In the genomic region with DNA sequence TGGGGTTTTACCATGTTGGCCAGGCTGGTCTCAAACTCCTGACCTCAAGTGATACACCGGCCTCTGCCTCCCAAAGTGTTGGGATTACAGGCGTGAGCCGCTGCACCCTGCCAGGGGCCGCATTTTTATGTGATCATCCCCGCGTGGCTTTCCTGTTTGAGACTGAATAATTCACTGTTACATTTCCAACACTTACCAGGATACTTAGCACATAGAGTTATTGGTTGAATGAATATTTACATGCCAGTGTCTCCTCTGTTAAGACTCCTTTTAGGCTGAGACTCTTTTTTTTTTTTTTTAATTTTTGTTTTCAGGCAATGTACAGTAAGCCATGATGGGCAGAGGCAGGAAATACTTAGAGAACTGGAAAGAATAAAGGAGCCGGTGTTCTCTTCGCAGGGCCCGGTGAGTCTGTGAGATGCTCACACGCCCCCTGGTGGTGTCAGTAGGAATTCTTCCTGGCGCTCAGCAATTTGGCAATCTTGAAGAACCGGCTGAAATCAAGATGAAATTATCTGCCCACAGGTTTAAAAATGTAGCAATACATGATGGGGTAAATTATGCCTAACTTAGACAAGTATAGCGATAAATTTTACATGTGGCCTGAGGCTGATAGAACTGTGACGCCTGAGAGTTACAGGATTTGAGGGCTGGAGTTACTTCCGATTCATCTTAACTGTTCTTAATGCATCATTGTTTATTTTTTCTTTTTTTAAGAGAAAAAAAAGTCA, we compare ENCODE assay signal across 8 cellular contexts. TPM values are rescaled to one million over a fixed set of nuclear protein-coding genes. Genes with fewer than 3 reads are reported as not detected.
A peak's percentile ranks its signal among the peaks of the same experiment; 100 is the strongest.
DNase-seq lines count a peak whose midpoint lies in the region; ATAC-seq and TF ChIP-seq lines count a peak whose summit lies in the region.

No MANE protein-coding gene starts in this region.

- H3K27ac ChIP-seq in HCT116 (ENCODE audit: low read depth, low read length) (no peak overlapping the region), cingulate gyrus (ENCODE audit: low read depth, low read length) (peak overlapping the region; percentile 47), liver (ENCODE audit: low read depth in 1 of 2, low read length in 2 of 2) (no peak overlapping the region)

- H3K9ac ChIP-seq in HCT116 (ENCODE audit: low read length) (0 out of 2 replicates have a peak overlapping the region, but pooled peaks have one; percentile 12), liver (ENCODE audit: low read depth in 1 of 2, low read length in 2 of 2) (no peak overlapping the region)

- H3K4me1 Mint-ChIP-seq in activated CD4-positive, alpha-beta T cell treated with anti-CD3 and anti-CD28 coated beads, Interleukin-2, amount 10 ng/mL, durations not matched to agents 24 days and 14 days, result peaks cover 3% of the 10 kb centered on the region

- H2AFZ ChIP-seq in HCT116 (ENCODE audit: low read depth, low read length, poor library complexity, severe bottlenecking), result peak overlapping the region; percentile 97

- H3K27me3 Mint-ChIP-seq in activated CD4-positive, alpha-beta T cell treated with anti-CD3 and anti-CD28 coated beads, Interleukin-2, amount 10 ng/mL, durations not matched to agents 24 days and 14 days, result peaks cover 2% of the 10 kb centered on the region

- no TSS peak for BruUV-seq in HCT116 (replicated peaks; lab: Mats Ljungman, UMichigan)

- H3K27ac Mint-ChIP-seq in activated CD4-positive, alpha-beta T cell treated with anti-CD3 and anti-CD28 coated beads, Interleukin-2, amount 10 ng/mL, durations not matched to agents 24 days and 14 days, result peak overlapping the region; percentile 28

- H3K79me2 ChIP-seq in HCT116 (ENCODE audit: insufficient read depth, low read length), result no peaks in the 10 kb centered on the region

- CTCF ChIA-PET in HCT116 (lab: Charles Lee), result no interaction called here

- DNase-seq in BE2C, result peak; percentile 79
- peak; percentile 78 for DNase-seq in HCT116 (ENCODE audit: low read depth, low spot score)
- peak; percentile 77 for DNase-seq in NCI-H69 (lab: John Stamatoyannopoulos, UW)
- DNase-seq in activated CD4-positive, alpha-beta T cell treated with anti-CD3 and anti-CD28 coated beads, Interleukin-2, amount 10 ng/mL, durations not matched to agents 24 days and 14 days, result peak; percentile 93
- DNase-seq in stimulated activated CD4-positive, alpha-beta T cell treated with anti-CD3 and anti-CD28 coated beads, Interleukin-4, amount 100 ng/mL, for 4 hours, result peak; percentile 71 to 72

- H3K9me2 ChIP-seq in HCT116 (ENCODE audit: insufficient read depth), result no peaks in the 10 kb centered on the region

- intact Hi-C loops in HCT116 (cut with micrococcal nuclease), result loop anchor here (1.0 kb wide), 2 partner anchors 8 to 387 kb away; a partner anchor contains a TSS
- intact Hi-C loops in activated CD4-positive, alpha-beta T cell treated with anti-CD3 and anti-CD28 coated beads, Interleukin-2, amount 10 ng/mL, durations not matched to agents 24 days and 14 days (cut with micrococcal nuclease), result loop anchor here (1.0 to 2.0 kb wide), 2 partner anchors 36 to 317 kb away; no protein-coding TSS in a partner anchor

- no peak for TF ChIP-seq POLR2A in HCT116 (IDR thresholded peaks at IDR 0.05; ENCODE audit: borderline replicate concordance, extremely low read depth, insufficient read depth, insufficient read length)

- H3K9me3 ChIP-seq in BE2C (no peaks in the 10 kb centered on the region), HCT116 (ENCODE audit: control insufficient read depth in 1 of 2, insufficient read depth in 1 of 2, low read depth in 1 of 2, low read length in 2 of 2) (no peaks in the 10 kb centered on the region), liver (ENCODE audit: control insufficient read depth in 4 of 4, low read length in 3 of 4) (no peaks in the 10 kb centered on the region)

- ATAC-seq in HCT116 (peak; percentile 95), HG02840 (IDR thresholded peaks at IDR 0.05; ENCODE audit: low FRiP score, unreplicated experiment) (no peak)

- no peaks in the 10 kb centered on the region for H3K27me3 ChIP-seq in BE2C
- H3K27me3 ChIP-seq in HCT116 (ENCODE audit: insufficient read depth, low read length), result no peaks in the 10 kb centered on the region
- no peaks in the 10 kb centered on the region for H3K27me3 ChIP-seq in liver (ENCODE audit: control insufficient read depth in 4 of 4, insufficient read depth in 4 of 4, low read length in 3 of 4)

- RAD21 ChIA-PET in HCT116 (lab: Charles Lee; ENCODE audit: low non-redundant PET in 1 of 2, low total read pairs in 2 of 2, uncharacterized antibody in 2 of 2, unreplicated experiment in 2 of 2), result no interaction called here

- H3K4me1 ChIP-seq in BE2C, result no peaks in the 10 kb centered on the region
- H3K4me1 ChIP-seq in HCT116 (ENCODE audit: control insufficient read depth in 1 of 2, insufficient read depth in 2 of 2, low read length in 2 of 2), result peaks cover 7 to 10% of the 10 kb centered on the region in 2 experiments; a peak in 3 of 4 replicates
- peaks cover 2 to 6% (median 5%) of the 10 kb centered on the region in 4 donors for H3K4me1 ChIP-seq in liver (ENCODE audit: control insufficient read depth in 4 of 4, insufficient read depth in 4 of 4, low read length in 3 of 4)

- POLR2A ChIA-PET in HCT116 (lab: Charles Lee), result no interaction called here

- H4K20me1 ChIP-seq in HCT116 (ENCODE audit: insufficient read depth), result no peaks in the 10 kb centered on the region

- 21% methylated on average over 15 of the region's 15 CpGs for WGBS in liver

- peak overlapping the region; percentile 57 for H3K4me2 ChIP-seq in HCT116 (ENCODE audit: low read length)

- H3K9me3 Mint-ChIP-seq in activated CD4-positive, alpha-beta T cell treated with anti-CD3 and anti-CD28 coated beads, Interleukin-2, amount 10 ng/mL, durations not matched to agents 24 days and 14 days, result no peaks in the 10 kb centered on the region

- TF ChIP-seq CTCF in BE2C (IDR thresholded peaks at IDR 0.05; ENCODE audit: low read depth, low read length) (peak; percentile 94), HCT116 (IDR thresholded peaks at IDR 0.05 in 2 of 3, conservative IDR thresholded peaks at IDR 0.05 in 1 of 3; ENCODE audit: borderline replicate concordance in 1 of 3, insufficient read depth in 1 of 3, low read depth in 2 of 3, low read length in 2 of 3) (peak; percentile 85 to 93 (median 90)), liver (IDR thresholded peaks at IDR 0.05; ENCODE audit: low read depth, low read length, missing input control) (peak; percentile 93)

- H3K4me3 ChIP-seq in BE2C (ENCODE audit: low read depth, low read length) (no peak overlapping the region), HCT116 (replicated peaks in 1 of 2; ENCODE audit: low read depth in 1 of 2, low read length in 2 of 2) (no peak overlapping the region), liver (ENCODE audit: low read depth in 1 of 3, low read length in 3 of 3) (no peak overlapping the region)

- H3K36me3 ChIP-seq in BE2C (no peaks in the 10 kb centered on the region), HCT116 (ENCODE audit: control insufficient read depth in 1 of 2, insufficient read depth in 2 of 2, low read length in 2 of 2) (no peaks in the 10 kb centered on the region), liver (ENCODE audit: control insufficient read depth in 4 of 4, insufficient read depth in 3 of 4, low read depth in 1 of 4, low read length in 3 of 4) (no peaks in the 10 kb centered on the region)

- H3K4me3 Mint-ChIP-seq in activated CD4-positive, alpha-beta T cell treated with anti-CD3 and anti-CD28 coated beads, Interleukin-2, amount 10 ng/mL, durations not matched to agents 24 days and 14 days, result no peak overlapping the region

- peak; percentile 78 for TF ChIP-seq RAD21 in HCT116 (IDR thresholded peaks at IDR 0.05; ENCODE audit: low read depth)
- TF ChIP-seq RAD21 in liver (IDR thresholded peaks at IDR 0.05), result peak; percentile 89 to 90

- H3K36me3 Mint-ChIP-seq in activated CD4-positive, alpha-beta T cell treated with anti-CD3 and anti-CD28 coated beads, Interleukin-2, amount 10 ng/mL, durations not matched to agents 24 days and 14 days (ENCODE audit: low read depth), result no peaks in the 10 kb centered on the region

TF ChIP-seq in HCT116, 20 proteins besides CTCF, POLR2A, EP300 and RAD21 (continues in another document):
- peak; percentile 82 for TF ChIP-seq TCF7L2 (IDR thresholded peaks at IDR 0.05; ENCODE audit: borderline replicate concordance, extremely low read depth, insufficient read depth, insufficient read length)
- TF ChIP-seq, protein P1, sequence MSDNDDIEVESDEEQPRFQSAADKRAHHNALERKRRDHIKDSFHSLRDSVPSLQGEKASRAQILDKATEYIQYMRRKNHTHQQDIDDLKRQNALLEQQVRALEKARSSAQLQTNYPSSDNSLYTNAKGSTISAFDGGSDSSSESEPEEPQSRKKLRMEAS (IDR thresholded peaks at IDR 0.05), result peak; percentile 42; the same call in 1 of the 2 replicates
- no peak for TF ChIP-seq CBX3 (IDR thresholded peaks at IDR 0.05; ENCODE audit: low read depth)

TF ChIP-seq in liver, 16 proteins besides CTCF, POLR2A, EP300 and RAD21 (continues in another document):
- TF ChIP-seq FOXA2 (IDR thresholded peaks at IDR 0.05) (no peak), NR2F2 (IDR thresholded peaks at IDR 0.05) (no peak), RXRA (IDR thresholded peaks at IDR 0.05) (no peak)
- TF ChIP-seq, protein P2, sequence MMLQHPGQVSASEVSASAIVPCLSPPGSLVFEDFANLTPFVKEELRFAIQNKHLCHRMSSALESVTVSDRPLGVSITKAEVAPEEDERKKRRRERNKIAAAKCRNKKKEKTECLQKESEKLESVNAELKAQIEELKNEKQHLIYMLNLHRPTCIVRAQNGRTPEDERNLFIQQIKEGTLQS (IDR thresholded peaks at IDR 0.05), result no peak

RNA-seq across cellular contexts. Expression of a gene that starts 7.6 kb away (rescaled TPM):
- 192 TPM for polyA plus RNA-seq in BE2C (2012; ENCODE audit: insufficient read depth, insufficient read length, low read depth)
- total RNA-seq in HCT116 (2021; ENCODE audit: unreplicated experiment) (66.8 TPM), liver (10 to 100 TPM; 30.9 to 87.9 TPM)
- polyA plus RNA-seq in HCT116 (2012), result 86.8 and 113 TPM in 2 replicates
- total RNA-seq in activated CD4-positive, alpha-beta T cell treated with anti-CD3 and anti-CD28 coated beads, Interleukin-2, amount 10 ng/mL, durations not matched to agents 24 days and 14 days, result 60.1 and 69.3 TPM in 2 replicates
- polyA plus RNA-seq in liver, result 10 to 100 TPM; 33.8 to 48.0 TPM

RNA-seq across cellular contexts. Expression of a gene that starts 13.2 kb away (rescaled TPM):
- polyA plus RNA-seq in BE2C (2012; ENCODE audit: insufficient read depth, insufficient read length, low read depth), result 16.4 TPM
- 6.6 TPM for total RNA-seq in HCT116 (2021; ENCODE audit: unreplicated experiment)
- polyA plus RNA-seq in HCT116 (2012), result 5.6 and 7.1 TPM in 2 replicates
- total RNA-seq in activated CD4-positive, alpha-beta T cell treated with anti-CD3 and anti-CD28 coated beads, Interleukin-2, amount 10 ng/mL, durations not matched to agents 24 days and 14 days, result 8.8 and 9.9 TPM in 2 replicates
- 1 to 10 TPM; 1.3 to 1.5 TPM for total RNA-seq in liver
- polyA plus RNA-seq in liver, result 1 to 10 TPM; 1.2 to 3.4 TPM

RNA-seq across cellular contexts. Expression of a gene that starts 54.2 kb away (rescaled TPM):
- 9.1 TPM for polyA plus RNA-seq in BE2C (2012; ENCODE audit: insufficient read depth, insufficient read length, low read depth)
- total RNA-seq in HCT116 (2021; ENCODE audit: unreplicated experiment) (13.4 TPM), liver (under 1 TPM; 0.28 to 0.75 TPM)
- 14.6 and 18.0 TPM in 2 replicates for polyA plus RNA-seq in HCT116 (2012)
- total RNA-seq in activated CD4-positive, alpha-beta T cell treated with anti-CD3 and anti-CD28 coated beads, Interleukin-2, amount 10 ng/mL, durations not matched to agents 24 days and 14 days, result 1.6 and 2.3 TPM in 2 replicates
- 1 to 10 TPM in 1 of 2 donors, under 1 TPM in 1; 0.44 to 3.4 TPM for polyA plus RNA-seq in liver
